Comparison of ENCODE assay signal across 20 cellular contexts in the genomic region with DNA sequence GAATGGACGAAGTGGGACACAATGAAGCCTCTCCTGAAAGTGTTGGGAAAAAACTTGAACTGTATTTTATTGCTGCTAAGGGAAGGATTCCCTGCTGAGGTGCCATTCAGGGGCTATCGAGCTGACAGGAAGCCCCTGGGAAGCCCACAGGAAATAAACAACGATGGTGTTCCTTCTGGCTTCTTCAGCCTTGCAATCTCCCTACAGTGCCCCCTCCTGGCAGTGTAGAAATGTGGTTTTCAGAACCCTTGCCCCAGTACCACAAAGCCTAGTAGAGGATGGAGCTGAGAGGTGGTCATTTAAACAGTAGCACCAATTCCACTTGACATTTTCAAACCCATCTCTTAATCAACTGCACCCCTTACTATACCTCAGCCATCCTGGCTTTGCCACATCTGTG.
DNase-seq lines count a peak whose midpoint lies in the region; ATAC-seq and TF ChIP-seq lines count a peak whose summit lies in the region.
"Had no signal": no experiment of that assay in that cellular context is flagged by ENCODE, and none has a peak within 500 bp of the region (broad histone marks: within the 10 kb centered on the region; RNA-seq: fewer than 3 reads in every experiment).

No MANE protein-coding gene starts in this region.

- no peaks in the 10 kb centered on the region for H3K4me1 ChIP-seq in A673 (ENCODE audit: insufficient read depth, low read length, poor library complexity, severe bottlenecking)
- H3K4me1 ChIP-seq: esophagus squamous epithelium, upper lobe of right lung had no signal

- H3K9me3 ChIP-seq in A673 (ENCODE audit: low read depth, low read length, poor library complexity, severe bottlenecking): no peaks in the 10 kb centered on the region
- H3K9me3 ChIP-seq: esophagus squamous epithelium, stomach, upper lobe of right lung had no signal

- CTCF ChIA-PET in A673 (lab: Charles Lee): no interaction called here

- no peaks in the 10 kb centered on the region for H3K27me3 Mint-ChIP-seq in endothelial cell (ENCODE audit: unreplicated experiment)
- H3K27me3 Mint-ChIP-seq: activated naive CD8-positive, alpha-beta T cell treated with anti-CD3 and anti-CD28 coated beads, Interleukin-2, amount 50 U/mL, for 24 hours; CD4-positive, alpha-beta memory T cell had no signal

- ATAC-seq in HG02840 (IDR thresholded peaks at IDR 0.05; ENCODE audit: low FRiP score, unreplicated experiment) (no peak), HG03095 (IDR thresholded peaks at IDR 0.05; ENCODE audit: unreplicated experiment) (no peak)
- ATAC-seq: activated naive CD8-positive, alpha-beta T cell treated with anti-CD3 and anti-CD28 coated beads, Interleukin-2, amount 50 U/mL, for 24 hours; upper lobe of right lung had no signal

- no peaks in the 10 kb centered on the region for H3K9me3 Mint-ChIP-seq in endothelial cell (ENCODE audit: unreplicated experiment)
- H3K9me3 Mint-ChIP-seq: nephron progenitor cell had no signal

- H3K4me3 Mint-ChIP-seq in endothelial cell (ENCODE audit: unreplicated experiment): no peak overlapping the region
- H3K4me3 Mint-ChIP-seq: activated naive CD8-positive, alpha-beta T cell treated with anti-CD3 and anti-CD28 coated beads, Interleukin-2, amount 50 U/mL, for 24 hours; CD4-positive, alpha-beta memory T cell; nephron progenitor cell had no signal

- H3K36me3 ChIP-seq in A673 (ENCODE audit: insufficient read depth, low read length, poor library complexity, severe bottlenecking): no peaks in the 10 kb centered on the region
- H3K36me3 ChIP-seq: esophagus squamous epithelium, stomach, upper lobe of right lung had no signal

- intact Hi-C loops in A673 (cut with micrococcal nuclease; ENCODE audit: unreplicated experiment): no loop called here

- no peak overlapping the region for H3K27ac ChIP-seq in A673 (ENCODE audit: low read depth, low read length, poor library complexity, severe bottlenecking)
- H3K27ac ChIP-seq: esophagus squamous epithelium, stomach, upper lobe of right lung had no signal

- H3K27me3 ChIP-seq in A673 (replicated peaks; ENCODE audit: insufficient read depth, low read depth, low read length, poor library complexity): no peaks in the 10 kb centered on the region
- H3K27me3 ChIP-seq: esophagus squamous epithelium, stomach, upper lobe of right lung had no signal

- H3K4me1 Mint-ChIP-seq in endothelial cell (ENCODE audit: unreplicated experiment): peaks cover 13% of the 10 kb centered on the region
- H3K4me1 Mint-ChIP-seq: activated naive CD8-positive, alpha-beta T cell treated with anti-CD3 and anti-CD28 coated beads, Interleukin-2, amount 50 U/mL, for 24 hours; CD4-positive, alpha-beta memory T cell; nephron progenitor cell had no signal

- no peaks in the 10 kb centered on the region for H3K36me3 Mint-ChIP-seq in endothelial cell (ENCODE audit: low read depth, unreplicated experiment)
- H3K36me3 Mint-ChIP-seq: CD4-positive, alpha-beta memory T cell had no signal

- BruUV-seq in A673 (replicated peaks; lab: Mats Ljungman, UMichigan): no TSS peak

- H3K4me3 ChIP-seq in A673 (ENCODE audit: low read depth, low read length, poor library complexity, severe bottlenecking): no peak overlapping the region
- H3K4me3 ChIP-seq: esophagus squamous epithelium, stomach, upper lobe of right lung had no signal

- POLR2A ChIA-PET in A673 (lab: Charles Lee; ENCODE audit: low non-redundant PET): no interaction called here

- H3K27ac Mint-ChIP-seq in endothelial cell (ENCODE audit: unreplicated experiment): no peak overlapping the region
- H3K27ac Mint-ChIP-seq: activated naive CD8-positive, alpha-beta T cell treated with anti-CD3 and anti-CD28 coated beads, Interleukin-2, amount 50 U/mL, for 24 hours; CD4-positive, alpha-beta memory T cell; nephron progenitor cell had no signal

- DNase-seq in A673 (ENCODE audit: low spot score) (peak; percentile 66), NCI-H69 (lab: John Stamatoyannopoulos, UW) (peak; percentile 12), endothelial cell (ENCODE audit: low spot score) (peak; percentile 3), pons (ENCODE audit: low spot score) (no peak), globus pallidus (ENCODE audit: low spot score) (no peak)
- DNase-seq: activated CD4-positive, CD25-positive, alpha-beta regulatory T cell; activated naive CD8-positive, alpha-beta T cell treated with anti-CD3 and anti-CD28 coated beads, Interleukin-2, amount 50 U/mL, for 24 hours; CD4-positive, alpha-beta memory T cell; esophagus squamous epithelium; glutamatergic neuron; HCEC 1CT; Kasumi-1; NCI-H1436; nephron progenitor cell; Right ventricle myocardium superior; stomach; upper lobe of right lung had no signal

- TF ChIP-seq CTCF in A673 (conservative IDR thresholded peaks at IDR 0.05; ENCODE audit: low read depth, low read length) (peak; percentile 58), GM12873 (IDR thresholded peaks at IDR 0.05; ENCODE audit: insufficient read depth, low read depth, low read length, missing control alignments) (peak; percentile 50), endothelial cell (IDR thresholded peaks at IDR 0.05; ENCODE audit: unreplicated experiment) (no peak)

Comparison
In these comparisons a context has a peak if more than half of its experiments do, and no peak if none do; other contexts are left out.
1. DNase-seq: peak in A673 (single experiment), NCI-H69 (single experiment) and endothelial cell (single experiment); none in pons (single experiment) and globus pallidus (single experiment).